ENCODE assay signal across 9 cellular contexts in genomic region chr1:145920297-145920696, GRCh38. TPM values are rescaled to one million over a fixed set of nuclear protein-coding genes. Genes with fewer than 3 reads are reported as not detected.
DNase-seq lines count a peak whose midpoint lies in the region; ATAC-seq and TF ChIP-seq lines count a peak whose summit lies in the region.
"Not testable (repeated sequence)": the region's sequence is repeated elsewhere in the genome, so short reads cannot be mapped to it uniquely, and the experiment has no call there.
"Had no signal": no experiment of that assay in that cellular context is flagged by ENCODE, and none has a peak within 500 bp of the region (broad histone marks: within the 10 kb centered on the region; RNA-seq: fewer than 3 reads in every experiment).

No MANE protein-coding gene starts in this region.

- not testable (repeated sequence) for H3K79me1 ChIP-seq in H9 (ENCODE audit: insufficient read depth, low read depth, low read length, poor library complexity, severe bottlenecking)

- not testable (repeated sequence) for H2AK5ac ChIP-seq in H9 (ENCODE audit: insufficient read length, low read length)

- H2BK5ac ChIP-seq in H9 (ENCODE audit: insufficient read length, low read length): not testable (repeated sequence)

- peaks cover 33% of the 10 kb centered on the region for H3F3A ChIP-seq in SK-N-SH (replicated peaks; ENCODE audit: insufficient read depth)

- not testable (repeated sequence) for H4K5ac ChIP-seq in H9 (ENCODE audit: insufficient read length, low read depth, low read length)

- H3K27ac Mint-ChIP-seq in H9; stimulated activated naive CD8-positive, alpha-beta T cell treated with anti-CD3 and anti-CD28 coated beads, Interleukin-15, amount 100 ng/mL, for 72 hours: not testable (repeated sequence)
- peak overlapping the region; percentile 71 for H3K27ac Mint-ChIP-seq in activated CD8-positive, alpha-beta T cell treated with anti-CD3 and anti-CD28 coated beads, Interleukin-2, amount 10 ng/mL, durations not matched to agents 7 days and 5 days
- peak overlapping the region; percentile 78 for H3K27ac Mint-ChIP-seq in activated naive CD8-positive, alpha-beta T cell treated with anti-CD3 and anti-CD28 coated beads, Interleukin-2, amount 10 ng/mL, durations not matched to agents 7 days and 5 days
- peak overlapping the region; percentile 54 to 94 for H3K27ac Mint-ChIP-seq in natural killer cell treated with Interleukin-12 subunit alpha and Interleukin-12 subunit beta and Interleukin-15 and Interleukin-18, amount 100 ng/mL, for 72 hours

- not testable (repeated sequence) for H3K18ac ChIP-seq in H9 (ENCODE audit: insufficient read length, low read depth, low read length)

- not testable (repeated sequence) for H4K8ac ChIP-seq in H9 (replicated peaks; ENCODE audit: insufficient read length, low read depth, low read length)

- H3K14ac ChIP-seq in H9 (ENCODE audit: insufficient read depth, low read length): not testable (repeated sequence)

- WGBS in H9 (ENCODE audit: extremely low coverage, insufficient read length, low lambda C conversion rate): no CpG with 5 or more reads among the region's 4 CpGs
- 89% methylated on average over 3 of the region's 4 CpGs for WGBS in SK-N-SH (ENCODE audit: low lambda C conversion rate)

- not testable (repeated sequence) for TF ChIP-seq EP300 in SK-N-SH (IDR thresholded peaks at IDR 0.05; ENCODE audit: borderline replicate concordance in 1 of 2, low read depth in 1 of 2, low read length in 1 of 2)

- not testable (repeated sequence) for H3K9ac ChIP-seq in BLaER1 treated with 17β-estradiol and CSF1 and Interleukin-3, amounts not matched to agents 10 nM and 100 nM; H9 (ENCODE audit: extremely low read depth, insufficient read length, low read length); SK-N-SH

- not testable (repeated sequence) for H4K91ac ChIP-seq in H9 (ENCODE audit: insufficient read length, low read depth, low read length)

- not testable (repeated sequence) for H3K23ac ChIP-seq in H9 (ENCODE audit: insufficient read length, low read depth, low read length)

- peaks cover 16 to 17% of the 10 kb centered on the region in 2 experiments for H3K4me1 Mint-ChIP-seq in H9
- H3K4me1 Mint-ChIP-seq in activated CD8-positive, alpha-beta T cell treated with anti-CD3 and anti-CD28 coated beads, Interleukin-2, amount 10 ng/mL, durations not matched to agents 7 days and 5 days (ENCODE audit: low read depth): peaks cover 34% of the 10 kb centered on the region
- H3K4me1 Mint-ChIP-seq in activated naive CD8-positive, alpha-beta T cell treated with anti-CD3 and anti-CD28 coated beads, Interleukin-2, amount 10 ng/mL, durations not matched to agents 7 days and 5 days: peaks cover 24% of the 10 kb centered on the region
- peaks cover 32 to 35% of the 10 kb centered on the region in 2 donors for H3K4me1 Mint-ChIP-seq in natural killer cell treated with Interleukin-12 subunit alpha and Interleukin-12 subunit beta and Interleukin-15 and Interleukin-18, amount 100 ng/mL, for 72 hours (ENCODE audit: low read depth in 2 of 2)
- peaks cover 52% of the 10 kb centered on the region for H3K4me1 Mint-ChIP-seq in stimulated activated naive CD8-positive, alpha-beta T cell treated with anti-CD3 and anti-CD28 coated beads, Interleukin-15, amount 100 ng/mL, for 72 hours

- H3K9me3 ChIP-seq in BLaER1 treated with 17β-estradiol and CSF1 and Interleukin-3, amounts not matched to agents 10 nM and 100 nM (replicated peaks in 1 of 11); H9 (ENCODE audit: control insufficient read depth, low read depth, low read length); SK-N-SH: not testable (repeated sequence)

- not testable (repeated sequence) for H2BK15ac ChIP-seq in H9 (ENCODE audit: low read depth, low read length)

- not testable (repeated sequence) for H3K23me2 ChIP-seq in H9 (ENCODE audit: insufficient read length, low read depth, low read length, poor library complexity, severe bottlenecking)

- not testable (repeated sequence) for H3K79me2 ChIP-seq in H9 (ENCODE audit: insufficient read depth, low read length)
- peaks cover 19% of the 10 kb centered on the region for H3K79me2 ChIP-seq in SK-N-SH (ENCODE audit: insufficient read depth)

- CTCF ChIA-PET in SK-N-SH (lab: Yijun Ruan, JAX): interaction anchor here (16.4 kb wide), 1 partner anchor 25 kb away, joined by 281 read pairs; no protein-coding TSS in a partner anchor
- CTCF ChIA-PET in activated CD8-positive, alpha-beta T cell treated with anti-CD3 and anti-CD28 coated beads, Interleukin-2, amount 10 ng/mL, durations not matched to agents 7 days and 5 days (lab: Charles Lee): not testable (repeated sequence)

- H3K36me3 Mint-ChIP-seq in H9 (ENCODE audit: insufficient read depth in 1 of 3, low read depth in 3 of 3): peaks cover 2 to 14% (median 13%) of the 10 kb centered on the region in 3 experiments
- peaks cover 23% of the 10 kb centered on the region for H3K36me3 Mint-ChIP-seq in activated CD8-positive, alpha-beta T cell treated with anti-CD3 and anti-CD28 coated beads, Interleukin-2, amount 10 ng/mL, durations not matched to agents 7 days and 5 days (ENCODE audit: low read depth)
- H3K36me3 Mint-ChIP-seq in activated naive CD8-positive, alpha-beta T cell treated with anti-CD3 and anti-CD28 coated beads, Interleukin-2, amount 10 ng/mL, durations not matched to agents 7 days and 5 days: peaks cover 13% of the 10 kb centered on the region
- H3K36me3 Mint-ChIP-seq in natural killer cell treated with Interleukin-12 subunit alpha and Interleukin-12 subunit beta and Interleukin-15 and Interleukin-18, amount 100 ng/mL, for 72 hours: peaks cover 18% of the 10 kb centered on the region

- ATAC-seq in activated CD8-positive, alpha-beta T cell treated with anti-CD3 and anti-CD28 coated beads, Interleukin-2, amount 10 ng/mL, durations not matched to agents 7 days and 5 days; activated naive CD8-positive, alpha-beta T cell treated with anti-CD3 and anti-CD28 coated beads, Interleukin-2, amount 10 ng/mL, durations not matched to agents 7 days and 5 days (ENCODE audit: low read depth); natural killer cell treated with Interleukin-12 subunit alpha and Interleukin-12 subunit beta and Interleukin-15 and Interleukin-18, amount 100 ng/mL, for 72 hours; stimulated activated naive CD8-positive, alpha-beta T cell treated with anti-CD3 and anti-CD28 coated beads, Interleukin-15, amount 100 ng/mL, for 72 hours: not testable (repeated sequence)

- POLR2A ChIA-PET in SK-N-SH (lab: Yijun Ruan, JAX): not testable (repeated sequence)
- POLR2A ChIA-PET in activated CD8-positive, alpha-beta T cell treated with anti-CD3 and anti-CD28 coated beads, Interleukin-2, amount 10 ng/mL, durations not matched to agents 7 days and 5 days (lab: Charles Lee): interaction anchor here (0.6 to 1.8 kb wide), 2 partner anchors 12 to 48 kb away, joined by 4 to 6 read pairs; no protein-coding TSS in a partner anchor
- POLR2A ChIA-PET in activated naive CD8-positive, alpha-beta T cell treated with anti-CD3 and anti-CD28 coated beads, Interleukin-2, amount 10 ng/mL, durations not matched to agents 7 days and 5 days (lab: Charles Lee): interaction anchor here (2.3 kb wide), 1 partner anchor 38 kb away, joined by 11 read pairs; the partner anchor contains the start of gene LIX1L

- H3K9me2 ChIP-seq in SK-N-SH: not testable (repeated sequence)

- not testable (repeated sequence) for H3K27me3 ChIP-seq in BLaER1 treated with 17β-estradiol and CSF1 and Interleukin-3, amounts not matched to agents 10 nM and 100 nM; H9 (ENCODE audit: insufficient read depth, low read length); SK-N-SH (ENCODE audit: insufficient read depth)

- not testable (repeated sequence) for H3K9me3 Mint-ChIP-seq in H9; activated CD8-positive, alpha-beta T cell treated with anti-CD3 and anti-CD28 coated beads, Interleukin-2, amount 10 ng/mL, durations not matched to agents 7 days and 5 days (ENCODE audit: insufficient read depth); activated naive CD8-positive, alpha-beta T cell treated with anti-CD3 and anti-CD28 coated beads, Interleukin-2, amount 10 ng/mL, durations not matched to agents 7 days and 5 days; natural killer cell treated with Interleukin-12 subunit alpha and Interleukin-12 subunit beta and Interleukin-15 and Interleukin-18, amount 100 ng/mL, for 72 hours; stimulated activated naive CD8-positive, alpha-beta T cell treated with anti-CD3 and anti-CD28 coated beads, Interleukin-15, amount 100 ng/mL, for 72 hours

- not testable (repeated sequence) for TF ChIP-seq RAD21 in SK-N-SH (IDR thresholded peaks at IDR 0.05; ENCODE audit: low read length)

- H3K4ac ChIP-seq in H9 (ENCODE audit: low read depth, low read length): not testable (repeated sequence)

- not testable (repeated sequence) for H2BK20ac ChIP-seq in H9 (ENCODE audit: low read depth, low read length, poor library complexity, severe bottlenecking)

- H3T11ph ChIP-seq in H9 (ENCODE audit: low read length): not testable (repeated sequence)

- H3K4me3 Mint-ChIP-seq in H9: peak overlapping the region; percentile 88 to 94; a peak in 3 of 5 replicates
- H3K4me3 Mint-ChIP-seq in activated CD8-positive, alpha-beta T cell treated with anti-CD3 and anti-CD28 coated beads, Interleukin-2, amount 10 ng/mL, durations not matched to agents 7 days and 5 days: peak overlapping the region; percentile 92
- H3K4me3 Mint-ChIP-seq in activated naive CD8-positive, alpha-beta T cell treated with anti-CD3 and anti-CD28 coated beads, Interleukin-2, amount 10 ng/mL, durations not matched to agents 7 days and 5 days: peak overlapping the region; percentile 96
- peak overlapping the region; percentile 69 for H3K4me3 Mint-ChIP-seq in natural killer cell treated with Interleukin-12 subunit alpha and Interleukin-12 subunit beta and Interleukin-15 and Interleukin-18, amount 100 ng/mL, for 72 hours
- H3K4me3 Mint-ChIP-seq in stimulated activated naive CD8-positive, alpha-beta T cell treated with anti-CD3 and anti-CD28 coated beads, Interleukin-15, amount 100 ng/mL, for 72 hours: peak overlapping the region; percentile 91 to 94

- H3K27ac ChIP-seq in BLaER1 treated with 17β-estradiol and CSF1 and Interleukin-3, amounts not matched to agents 10 nM and 100 nM; H9 (ENCODE audit: insufficient read length, low read depth, low read length); SK-N-SH (ENCODE audit: low read depth in 2 of 2, low read length in 1 of 2): not testable (repeated sequence)

- not testable (repeated sequence) for H2BK12ac ChIP-seq in H9 (ENCODE audit: insufficient read length, low read depth, low read length)

- H2AFZ ChIP-seq in H9 (ENCODE audit: low read length); SK-N-SH (ENCODE audit: low read depth): not testable (repeated sequence)

- H2BK120ac ChIP-seq in H9 (ENCODE audit: low read depth, low read length, poor library complexity, severe bottlenecking): not testable (repeated sequence)

- peaks cover 23 to 36% (median 32%) of the 10 kb centered on the region in 10 experiments for H3K4me1 ChIP-seq in BLaER1 treated with 17β-estradiol and CSF1 and Interleukin-3, amounts not matched to agents 10 nM and 100 nM
- H3K4me1 ChIP-seq in H9 (ENCODE audit: insufficient read depth, low read length): not testable (repeated sequence)
- H3K4me1 ChIP-seq in SK-N-SH (ENCODE audit: control insufficient read depth in 1 of 2, insufficient read depth in 2 of 2, low read depth in 1 of 2, low read length in 1 of 2): peaks cover 0 to 18% of the 10 kb centered on the region in 2 experiments; a peak in 2 of 4 replicates

- DNase-seq in H9; SK-N-SH; activated CD8-positive, alpha-beta T cell treated with anti-CD3 and anti-CD28 coated beads, Interleukin-2, amount 10 ng/mL, durations not matched to agents 7 days and 5 days; activated naive CD8-positive, alpha-beta T cell treated with anti-CD3 and anti-CD28 coated beads, Interleukin-2, amount 10 ng/mL, durations not matched to agents 7 days and 5 days; epithelial cell of proximal tubule (ENCODE audit: low read depth); natural killer cell treated with Interleukin-12 subunit alpha and Interleukin-12 subunit beta and Interleukin-15 and Interleukin-18, amount 100 ng/mL, for 72 hours (ENCODE audit: low spot score); stimulated activated naive CD8-positive, alpha-beta T cell treated with anti-CD3 and anti-CD28 coated beads, Interleukin-15, amount 100 ng/mL, for 72 hours: not testable (repeated sequence)

- not testable (repeated sequence) for TF ChIP-seq CTCF in H9 (conservative IDR thresholded peaks at IDR 0.05); SK-N-SH (IDR thresholded peaks at IDR 0.05); epithelial cell of proximal tubule (conservative IDR thresholded peaks at IDR 0.05; ENCODE audit: low read depth, low read length)

- not testable (repeated sequence) for H3K4me3 ChIP-seq in BLaER1 treated with 17β-estradiol and CSF1 and Interleukin-3, amounts not matched to agents 10 nM and 100 nM
- H3K4me3 ChIP-seq in SK-N-SH (ENCODE audit: low read depth in 2 of 2, low read length in 1 of 2) (peak overlapping the region in 1 of 2 experiments; percentile 83; a peak in 1 of 4 replicates), epithelial cell of proximal tubule (ENCODE audit: low read depth, low read length) (peak overlapping the region; percentile 95)

- peaks cover 31 to 44% (median 36%) of the 10 kb centered on the region in 11 experiments for H3K36me3 ChIP-seq in BLaER1 treated with 17β-estradiol and CSF1 and Interleukin-3, amounts not matched to agents 10 nM and 100 nM
- peaks cover 17 to 31% of the 10 kb centered on the region in 2 experiments for H3K36me3 ChIP-seq in SK-N-SH (replicated peaks in 1 of 2; ENCODE audit: control insufficient read depth in 1 of 2, insufficient read depth in 2 of 2, low read length in 1 of 2)

- not testable (repeated sequence) for H3K56ac ChIP-seq in H9 (ENCODE audit: insufficient read length, low read depth, low read length)

- H3K27me3 Mint-ChIP-seq in H9 (ENCODE audit: low read depth); activated CD8-positive, alpha-beta T cell treated with anti-CD3 and anti-CD28 coated beads, Interleukin-2, amount 10 ng/mL, durations not matched to agents 7 days and 5 days (ENCODE audit: low read depth); activated naive CD8-positive, alpha-beta T cell treated with anti-CD3 and anti-CD28 coated beads, Interleukin-2, amount 10 ng/mL, durations not matched to agents 7 days and 5 days; natural killer cell treated with Interleukin-12 subunit alpha and Interleukin-12 subunit beta and Interleukin-15 and Interleukin-18, amount 100 ng/mL, for 72 hours; stimulated activated naive CD8-positive, alpha-beta T cell treated with anti-CD3 and anti-CD28 coated beads, Interleukin-15, amount 100 ng/mL, for 72 hours: not testable (repeated sequence)

- H3K4me2 ChIP-seq in BLaER1 treated with 17β-estradiol and CSF1 and Interleukin-3, amounts not matched to agents 10 nM and 100 nM: peak overlapping the region in 8 of 11 experiments; percentile 97 to 100 (median 99); a peak in 10 of 22 replicates
- not testable (repeated sequence) for H3K4me2 ChIP-seq in H9 (ENCODE audit: insufficient read depth, insufficient read length, low read length)
- H3K4me2 ChIP-seq in SK-N-SH: peak overlapping the region; percentile 91; the same call in 1 of the 2 replicates

- H4K20me1 ChIP-seq in BLaER1 treated with 17β-estradiol and CSF1 and Interleukin-3, amounts not matched to agents 10 nM and 100 nM; H9 (ENCODE audit: control insufficient read depth, insufficient read depth, insufficient read length); SK-N-SH (ENCODE audit: insufficient read depth): not testable (repeated sequence)

RNA-seq across cellular contexts. Expression of gene PEX11B, which starts 1.8 kb away (rescaled TPM):
- total RNA-seq in H9 (2021): 11.2 and 13.7 TPM in 2 replicates
- polyA plus RNA-seq in SK-N-SH (2012; rRNA removed): 26.1 and 34.5 TPM in 2 replicates
- 31.8 and 32.7 TPM in 2 replicates for polyA plus RNA-seq in SK-N-SH (2012; cell fraction: cytosol; rRNA removed)
- polyA plus RNA-seq in SK-N-SH (2012; cell fraction: nucleus; rRNA removed): 17.8 and 27.8 TPM in 2 replicates
- total RNA-seq in activated CD8-positive, alpha-beta T cell treated with anti-CD3 and anti-CD28 coated beads, Interleukin-2, amount 10 ng/mL, durations not matched to agents 7 days and 5 days: 10 to 100 TPM; 33.3 to 35.9 TPM
- total RNA-seq in activated naive CD8-positive, alpha-beta T cell treated with anti-CD3 and anti-CD28 coated beads, Interleukin-2, amount 10 ng/mL, durations not matched to agents 7 days and 5 days: 10 to 100 TPM; 31.0 to 35.8 TPM
- total RNA-seq in epithelial cell of proximal tubule: 19.8 and 24.7 TPM in 2 replicates
- total RNA-seq in natural killer cell treated with Interleukin-12 subunit alpha and Interleukin-12 subunit beta and Interleukin-15 and Interleukin-18, amount 100 ng/mL, for 72 hours: 10 to 100 TPM; 33.6 to 34.2 TPM

RNA-seq across cellular contexts. Expression of gene RBM8A, which starts 7.0 kb away (rescaled TPM):
- total RNA-seq in H9 (2021) (298 and 306 TPM in 2 replicates), epithelial cell of proximal tubule (228 and 360 TPM in 2 replicates)
- 236 TPM in 2 replicates for polyA plus RNA-seq in SK-N-SH (2012; rRNA removed)
- polyA plus RNA-seq in SK-N-SH (2012; cell fraction: cytosol; rRNA removed): 306 and 395 TPM in 2 replicates
- 80.7 and 82.7 TPM in 2 replicates for polyA plus RNA-seq in SK-N-SH (2012; cell fraction: nucleus; rRNA removed)
- 100 to 1,000 TPM; 202 to 204 TPM for total RNA-seq in activated CD8-positive, alpha-beta T cell treated with anti-CD3 and anti-CD28 coated beads, Interleukin-2, amount 10 ng/mL, durations not matched to agents 7 days and 5 days
- total RNA-seq in activated naive CD8-positive, alpha-beta T cell treated with anti-CD3 and anti-CD28 coated beads, Interleukin-2, amount 10 ng/mL, durations not matched to agents 7 days and 5 days: 100 to 1,000 TPM; 157 to 160 TPM
- 100 to 1,000 TPM; 280 to 294 TPM for total RNA-seq in natural killer cell treated with Interleukin-12 subunit alpha and Interleukin-12 subunit beta and Interleukin-15 and Interleukin-18, amount 100 ng/mL, for 72 hours

RNA-seq across cellular contexts. Expression of gene ITGA10, which starts 10.4 kb away (rescaled TPM):
- total RNA-seq in H9 (2021): 0.04 and 0.09 TPM in 2 replicates
- polyA plus RNA-seq in SK-N-SH (2012; rRNA removed): 2.1 and 2.6 TPM in 2 replicates
- 0.70 and 1.0 TPM in 2 replicates for polyA plus RNA-seq in SK-N-SH (2012; cell fraction: cytosol; rRNA removed)
- 12.8 and 13.2 TPM in 2 replicates for polyA plus RNA-seq in SK-N-SH (2012; cell fraction: nucleus; rRNA removed)
- 1 to 10 TPM; 2.2 to 2.9 TPM for total RNA-seq in activated CD8-positive, alpha-beta T cell treated with anti-CD3 and anti-CD28 coated beads, Interleukin-2, amount 10 ng/mL, durations not matched to agents 7 days and 5 days
- 1 to 10 TPM; 2.1 to 2.2 TPM for total RNA-seq in activated naive CD8-positive, alpha-beta T cell treated with anti-CD3 and anti-CD28 coated beads, Interleukin-2, amount 10 ng/mL, durations not matched to agents 7 days and 5 days
- 0.14 and 0.17 TPM in 2 replicates for total RNA-seq in epithelial cell of proximal tubule
- 1 to 10 TPM; 3.5 to 5.2 TPM for total RNA-seq in natural killer cell treated with Interleukin-12 subunit alpha and Interleukin-12 subunit beta and Interleukin-15 and Interleukin-18, amount 100 ng/mL, for 72 hours

RNA-seq across cellular contexts. Expression of gene ANKRD35, which starts 34.6 kb away (rescaled TPM):
- total RNA-seq in H9 (2021): 0.18 and 0.28 TPM in 2 replicates
- 0.05 and 0.08 TPM in 2 replicates for polyA plus RNA-seq in SK-N-SH (2012; rRNA removed)
- 0.05 and 0.07 TPM in 2 replicates for polyA plus RNA-seq in SK-N-SH (2012; cell fraction: cytosol; rRNA removed)
- polyA plus RNA-seq in SK-N-SH (2012; cell fraction: nucleus; rRNA removed): 0.10 and 0.11 TPM in 2 replicates
- total RNA-seq in activated CD8-positive, alpha-beta T cell treated with anti-CD3 and anti-CD28 coated beads, Interleukin-2, amount 10 ng/mL, durations not matched to agents 7 days and 5 days: 1 to 10 TPM in 1 of 2 experiments, under 1 TPM in 1; 0.76 to 1.1 TPM
- total RNA-seq in activated naive CD8-positive, alpha-beta T cell treated with anti-CD3 and anti-CD28 coated beads, Interleukin-2, amount 10 ng/mL, durations not matched to agents 7 days and 5 days: under 1 TPM; 0.40 to 0.69 TPM
- 0.36 and 1.6 TPM in 2 replicates for total RNA-seq in epithelial cell of proximal tubule
- total RNA-seq in natural killer cell treated with Interleukin-12 subunit alpha and Interleukin-12 subunit beta and Interleukin-15 and Interleukin-18, amount 100 ng/mL, for 72 hours: under 1 TPM; 0.12 to 0.14 TPM
- total RNA-seq: H4 had no signal

RNA-seq across cellular contexts. Expression of gene LIX1L, which starts 37.5 kb away (rescaled TPM):
- total RNA-seq in H9 (2021) (5.9 TPM in 2 replicates), epithelial cell of proximal tubule (22.3 and 32.5 TPM in 2 replicates)
- polyA plus RNA-seq in SK-N-SH (2012; rRNA removed): 39.1 and 39.4 TPM in 2 replicates
- 46.0 and 49.7 TPM in 2 replicates for polyA plus RNA-seq in SK-N-SH (2012; cell fraction: cytosol; rRNA removed)
- 22.1 and 26.1 TPM in 2 replicates for polyA plus RNA-seq in SK-N-SH (2012; cell fraction: nucleus; rRNA removed)
- 10 to 100 TPM; 45.8 to 48.4 TPM for total RNA-seq in activated CD8-positive, alpha-beta T cell treated with anti-CD3 and anti-CD28 coated beads, Interleukin-2, amount 10 ng/mL, durations not matched to agents 7 days and 5 days
- total RNA-seq in activated naive CD8-positive, alpha-beta T cell treated with anti-CD3 and anti-CD28 coated beads, Interleukin-2, amount 10 ng/mL, durations not matched to agents 7 days and 5 days: 10 to 100 TPM; 54.0 to 57.5 TPM
- total RNA-seq in natural killer cell treated with Interleukin-12 subunit alpha and Interleukin-12 subunit beta and Interleukin-15 and Interleukin-18, amount 100 ng/mL, for 72 hours: 10 to 100 TPM; 28.8 to 31.3 TPM
